Comparison of ENCODE assay signal across 1 cellular context in the genomic region with DNA sequence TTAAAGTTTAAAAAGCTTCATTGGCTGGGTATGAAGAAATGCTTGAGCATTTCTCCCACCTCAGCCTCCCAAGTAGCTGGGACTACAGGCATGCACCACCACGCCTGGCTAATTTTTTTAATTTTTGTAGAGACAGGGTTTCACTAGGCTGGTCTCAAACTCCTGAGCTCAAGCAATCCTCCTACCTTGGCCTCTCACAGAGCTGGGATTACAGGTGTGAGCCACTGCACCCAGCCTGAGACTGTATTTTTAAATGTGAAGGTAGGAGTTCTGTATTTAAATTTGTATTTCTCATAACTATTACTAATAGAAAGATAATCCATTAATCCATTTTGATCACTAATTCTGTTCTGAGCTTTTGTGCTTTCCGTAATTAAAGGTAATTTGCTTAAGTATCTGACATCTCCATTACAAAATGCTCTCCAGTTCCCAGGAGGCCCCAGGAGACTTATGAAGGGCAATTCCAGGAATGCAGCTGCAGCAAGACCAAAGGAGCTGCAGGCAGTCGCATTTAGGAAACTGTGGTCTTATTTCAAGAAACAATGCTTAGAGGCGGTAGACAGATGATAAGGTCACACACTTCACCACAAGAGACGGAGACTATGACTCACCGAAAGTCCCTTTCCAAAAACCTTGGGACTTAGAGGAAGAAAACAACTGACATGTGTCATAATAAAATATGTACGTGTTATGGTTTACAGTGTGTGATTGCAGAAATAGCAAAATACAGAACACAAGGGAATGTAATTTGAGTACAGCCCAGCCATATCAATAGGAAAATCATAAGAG.
TF ChIP-seq lines count a peak whose summit lies in the region.

No MANE protein-coding gene starts in this region.

TF ChIP-seq in K562, 482 proteins besides CTCF, POLR2A, EP300 and RAD21 (continued from another document and continues in another):
- TF ChIP-seq, protein P1, sequence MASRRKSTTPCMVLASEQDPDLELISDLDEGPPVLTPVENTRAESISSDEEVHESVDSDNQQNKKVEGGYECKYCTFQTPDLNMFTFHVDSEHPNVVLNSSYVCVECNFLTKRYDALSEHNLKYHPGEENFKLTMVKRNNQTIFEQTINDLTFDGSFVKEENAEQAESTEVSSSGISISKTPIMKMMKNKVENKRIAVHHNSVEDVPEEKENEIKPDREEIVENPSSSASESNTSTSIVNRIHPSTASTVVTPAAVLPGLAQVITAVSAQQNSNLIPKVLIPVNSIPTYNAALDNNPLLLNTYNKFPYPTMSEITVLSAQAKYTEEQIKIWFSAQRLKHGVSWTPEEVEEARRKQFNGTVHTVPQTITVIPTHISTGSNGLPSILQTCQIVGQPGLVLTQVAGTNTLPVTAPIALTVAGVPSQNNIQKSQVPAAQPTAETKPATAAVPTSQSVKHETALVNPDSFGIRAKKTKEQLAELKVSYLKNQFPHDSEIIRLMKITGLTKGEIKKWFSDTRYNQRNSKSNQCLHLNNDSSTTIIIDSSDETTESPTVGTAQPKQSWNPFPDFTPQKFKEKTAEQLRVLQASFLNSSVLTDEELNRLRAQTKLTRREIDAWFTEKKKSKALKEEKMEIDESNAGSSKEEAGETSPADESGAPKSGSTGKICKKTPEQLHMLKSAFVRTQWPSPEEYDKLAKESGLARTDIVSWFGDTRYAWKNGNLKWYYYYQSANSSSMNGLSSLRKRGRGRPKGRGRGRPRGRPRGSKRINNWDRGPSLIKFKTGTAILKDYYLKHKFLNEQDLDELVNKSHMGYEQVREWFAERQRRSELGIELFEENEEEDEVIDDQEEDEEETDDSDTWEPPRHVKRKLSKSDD (conservative IDR thresholded peaks at IDR 0.05; ENCODE audit: low read length) = no peak
- TF ChIP-seq POLR2G (IDR thresholded peaks at IDR 0.05; ENCODE audit: low read depth, low read length) (no peak), IFI16 (CRISPR knock-in tag; IDR thresholded peaks at IDR 0.05) (no peak), MEF2D (tag; conservative IDR thresholded peaks at IDR 0.05; ENCODE audit: low read depth) (peak; percentile 72), FOXK2 (conservative IDR thresholded peaks at IDR 0.05 in 1 of 2, IDR thresholded peaks at IDR 0.05 in 1 of 2; ENCODE audit: low read depth in 2 of 2) (peak; percentile 91 to 93), ZNF253 (CRISPR knock-in tag; conservative IDR thresholded peaks at IDR 0.05) (no peak), NCOR1 (IDR thresholded peaks at IDR 0.05) (peak; percentile 87), ZNF384 (IDR thresholded peaks at IDR 0.05; ENCODE audit: low read depth, low read length) (no peak), DDX20 (tag; IDR thresholded peaks at IDR 0.05; ENCODE audit: low read depth) (no peak), RAD51 (IDR thresholded peaks at IDR 0.05; ENCODE audit: borderline replicate concordance, low read depth) (no peak), TEAD1 (CRISPR knock-in tag; IDR thresholded peaks at IDR 0.05) (peak in 1 of 2 experiments; percentile 78; a peak in 2 of 4 replicates), SNIP1 (IDR thresholded peaks at IDR 0.05; ENCODE audit: low read depth) (no peak), ATF7 (IDR thresholded peaks at IDR 0.05) (peak; percentile 90), FOXK1 (CRISPR knock-in tag; IDR thresholded peaks at IDR 0.05; ENCODE audit: borderline replicate concordance) (no peak), PYGO2 (tag; IDR thresholded peaks at IDR 0.05) (no peak), ZSCAN29 (IDR thresholded peaks at IDR 0.05) (no peak), MCM2 (IDR thresholded peaks at IDR 0.05; ENCODE audit: low read depth) (no peak), POLR2AphosphoS2 (IDR thresholded peaks at IDR 0.05; ENCODE audit: low read length) (no peak), BMI1 (IDR thresholded peaks at IDR 0.05; ENCODE audit: low read length) (no peak), BACH1 (tag; IDR thresholded peaks at IDR 0.05) (peak; percentile 62; the same call in 1 of the 2 replicates), KDM5B (IDR thresholded peaks at IDR 0.05; ENCODE audit: insufficient replicate concordance, low read depth, low read length) (no peak), KAT7 (CRISPR knock-in tag; IDR thresholded peaks at IDR 0.05; ENCODE audit: borderline replicate concordance) (no peak), ELF2 (CRISPR knock-in tag; IDR thresholded peaks at IDR 0.05) (no peak), MAZ (CRISPR knock-in tag; conservative IDR thresholded peaks at IDR 0.05 in 1 of 2, IDR thresholded peaks at IDR 0.05 in 1 of 2) (0 out of 4 replicates have a peak, but pooled peaks of 1 of the 2 experiments have one; percentile 17), HDAC3 (IDR thresholded peaks at IDR 0.05; ENCODE audit: borderline replicate concordance, partially characterized antibody) (peak; percentile 82), EGR1 (conservative IDR thresholded peaks at IDR 0.05) (no peak), NRF1 (conservative IDR thresholded peaks at IDR 0.05 in 1 of 2, IDR thresholded peaks at IDR 0.05 in 1 of 2) (no peak; a peak in 1 of 4 replicates), ZKSCAN1 (IDR thresholded peaks at IDR 0.05; ENCODE audit: low read depth, low read length) (no peak), HLTF (IDR thresholded peaks at IDR 0.05) (no peak), PPARD (CRISPR knock-in tag; IDR thresholded peaks at IDR 0.05) (no peak), NUFIP1 (IDR thresholded peaks at IDR 0.05; ENCODE audit: partially characterized antibody) (no peak), TGIF2 (CRISPR knock-in tag; IDR thresholded peaks at IDR 0.05) (no peak), ZBED1 (IDR thresholded peaks at IDR 0.05) (no peak), ZNF717 (CRISPR knock-in tag; IDR thresholded peaks at IDR 0.05) (no peak), TFAM (CRISPR knock-in tag; conservative IDR thresholded peaks at IDR 0.05) (no peak), SMAD3 (CRISPR knock-in tag; conservative IDR thresholded peaks at IDR 0.05) (peak; percentile 71; the same call in 1 of the 2 replicates), ZNF79 (CRISPR knock-in tag; IDR thresholded peaks at IDR 0.05; ENCODE audit: low read depth) (no peak)
- TF ChIP-seq, protein P2, sequence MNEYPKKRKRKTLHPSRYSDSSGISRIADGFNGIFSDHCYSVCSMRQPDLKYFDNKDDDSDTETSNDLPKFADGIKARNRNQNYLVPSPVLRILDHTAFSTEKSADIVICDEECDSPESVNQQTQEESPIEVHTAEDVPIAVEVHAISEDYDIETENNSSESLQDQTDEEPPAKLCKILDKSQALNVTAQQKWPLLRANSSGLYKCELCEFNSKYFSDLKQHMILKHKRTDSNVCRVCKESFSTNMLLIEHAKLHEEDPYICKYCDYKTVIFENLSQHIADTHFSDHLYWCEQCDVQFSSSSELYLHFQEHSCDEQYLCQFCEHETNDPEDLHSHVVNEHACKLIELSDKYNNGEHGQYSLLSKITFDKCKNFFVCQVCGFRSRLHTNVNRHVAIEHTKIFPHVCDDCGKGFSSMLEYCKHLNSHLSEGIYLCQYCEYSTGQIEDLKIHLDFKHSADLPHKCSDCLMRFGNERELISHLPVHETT (CRISPR knock-in tag; conservative IDR thresholded peaks at IDR 0.05 in 1 of 2, IDR thresholded peaks at IDR 0.05 in 1 of 2) = no peak
- TF ChIP-seq, protein P3, sequence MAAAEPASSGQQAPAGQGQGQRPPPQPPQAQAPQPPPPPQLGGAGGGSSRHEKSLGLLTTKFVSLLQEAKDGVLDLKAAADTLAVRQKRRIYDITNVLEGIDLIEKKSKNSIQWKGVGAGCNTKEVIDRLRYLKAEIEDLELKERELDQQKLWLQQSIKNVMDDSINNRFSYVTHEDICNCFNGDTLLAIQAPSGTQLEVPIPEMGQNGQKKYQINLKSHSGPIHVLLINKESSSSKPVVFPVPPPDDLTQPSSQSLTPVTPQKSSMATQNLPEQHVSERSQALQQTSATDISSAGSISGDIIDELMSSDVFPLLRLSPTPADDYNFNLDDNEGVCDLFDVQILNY (CRISPR knock-in tag; IDR thresholded peaks at IDR 0.05) = no peak
- TF ChIP-seq, protein P4, sequence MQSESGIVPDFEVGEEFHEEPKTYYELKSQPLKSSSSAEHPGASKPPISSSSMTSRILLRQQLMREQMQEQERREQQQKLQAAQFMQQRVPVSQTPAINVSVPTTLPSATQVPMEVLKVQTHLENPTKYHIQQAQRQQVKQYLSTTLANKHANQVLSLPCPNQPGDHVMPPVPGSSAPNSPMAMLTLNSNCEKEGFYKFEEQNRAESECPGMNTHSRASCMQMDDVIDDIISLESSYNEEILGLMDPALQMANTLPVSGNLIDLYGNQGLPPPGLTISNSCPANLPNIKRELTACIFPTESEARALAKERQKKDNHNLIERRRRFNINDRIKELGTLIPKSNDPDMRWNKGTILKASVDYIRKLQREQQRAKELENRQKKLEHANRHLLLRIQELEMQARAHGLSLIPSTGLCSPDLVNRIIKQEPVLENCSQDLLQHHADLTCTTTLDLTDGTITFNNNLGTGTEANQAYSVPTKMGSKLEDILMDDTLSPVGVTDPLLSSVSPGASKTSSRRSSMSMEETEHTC (IDR thresholded peaks at IDR 0.05) = 0 out of 2 replicates have a peak, but pooled peaks have one; percentile 58
- TF ChIP-seq, protein P5, sequence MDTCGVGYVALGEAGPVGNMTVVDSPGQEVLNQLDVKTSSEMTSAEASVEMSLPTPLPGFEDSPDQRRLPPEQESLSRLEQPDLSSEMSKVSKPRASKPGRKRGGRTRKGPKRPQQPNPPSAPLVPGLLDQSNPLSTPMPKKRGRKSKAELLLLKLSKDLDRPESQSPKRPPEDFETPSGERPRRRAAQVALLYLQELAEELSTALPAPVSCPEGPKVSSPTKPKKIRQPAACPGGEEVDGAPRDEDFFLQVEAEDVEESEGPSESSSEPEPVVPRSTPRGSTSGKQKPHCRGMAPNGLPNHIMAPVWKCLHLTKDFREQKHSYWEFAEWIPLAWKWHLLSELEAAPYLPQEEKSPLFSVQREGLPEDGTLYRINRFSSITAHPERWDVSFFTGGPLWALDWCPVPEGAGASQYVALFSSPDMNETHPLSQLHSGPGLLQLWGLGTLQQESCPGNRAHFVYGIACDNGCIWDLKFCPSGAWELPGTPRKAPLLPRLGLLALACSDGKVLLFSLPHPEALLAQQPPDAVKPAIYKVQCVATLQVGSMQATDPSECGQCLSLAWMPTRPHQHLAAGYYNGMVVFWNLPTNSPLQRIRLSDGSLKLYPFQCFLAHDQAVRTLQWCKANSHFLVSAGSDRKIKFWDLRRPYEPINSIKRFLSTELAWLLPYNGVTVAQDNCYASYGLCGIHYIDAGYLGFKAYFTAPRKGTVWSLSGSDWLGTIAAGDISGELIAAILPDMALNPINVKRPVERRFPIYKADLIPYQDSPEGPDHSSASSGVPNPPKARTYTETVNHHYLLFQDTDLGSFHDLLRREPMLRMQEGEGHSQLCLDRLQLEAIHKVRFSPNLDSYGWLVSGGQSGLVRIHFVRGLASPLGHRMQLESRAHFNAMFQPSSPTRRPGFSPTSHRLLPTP (IDR thresholded peaks at IDR 0.05; ENCODE audit: borderline replicate concordance, extremely low read depth, insufficient read length) = no peak
- TF ChIP-seq, protein P6, sequence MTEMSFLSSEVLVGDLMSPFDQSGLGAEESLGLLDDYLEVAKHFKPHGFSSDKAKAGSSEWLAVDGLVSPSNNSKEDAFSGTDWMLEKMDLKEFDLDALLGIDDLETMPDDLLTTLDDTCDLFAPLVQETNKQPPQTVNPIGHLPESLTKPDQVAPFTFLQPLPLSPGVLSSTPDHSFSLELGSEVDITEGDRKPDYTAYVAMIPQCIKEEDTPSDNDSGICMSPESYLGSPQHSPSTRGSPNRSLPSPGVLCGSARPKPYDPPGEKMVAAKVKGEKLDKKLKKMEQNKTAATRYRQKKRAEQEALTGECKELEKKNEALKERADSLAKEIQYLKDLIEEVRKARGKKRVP (CRISPR knock-in tag; IDR thresholded peaks at IDR 0.05) = 0 out of 2 replicates have a peak, but pooled peaks have one; percentile 17
- TF ChIP-seq, protein P7, sequence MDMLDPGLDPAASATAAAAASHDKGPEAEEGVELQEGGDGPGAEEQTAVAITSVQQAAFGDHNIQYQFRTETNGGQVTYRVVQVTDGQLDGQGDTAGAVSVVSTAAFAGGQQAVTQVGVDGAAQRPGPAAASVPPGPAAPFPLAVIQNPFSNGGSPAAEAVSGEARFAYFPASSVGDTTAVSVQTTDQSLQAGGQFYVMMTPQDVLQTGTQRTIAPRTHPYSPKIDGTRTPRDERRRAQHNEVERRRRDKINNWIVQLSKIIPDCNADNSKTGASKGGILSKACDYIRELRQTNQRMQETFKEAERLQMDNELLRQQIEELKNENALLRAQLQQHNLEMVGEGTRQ (CRISPR knock-in tag; IDR thresholded peaks at IDR 0.05) = no peak
- TF ChIP-seq, protein P8, sequence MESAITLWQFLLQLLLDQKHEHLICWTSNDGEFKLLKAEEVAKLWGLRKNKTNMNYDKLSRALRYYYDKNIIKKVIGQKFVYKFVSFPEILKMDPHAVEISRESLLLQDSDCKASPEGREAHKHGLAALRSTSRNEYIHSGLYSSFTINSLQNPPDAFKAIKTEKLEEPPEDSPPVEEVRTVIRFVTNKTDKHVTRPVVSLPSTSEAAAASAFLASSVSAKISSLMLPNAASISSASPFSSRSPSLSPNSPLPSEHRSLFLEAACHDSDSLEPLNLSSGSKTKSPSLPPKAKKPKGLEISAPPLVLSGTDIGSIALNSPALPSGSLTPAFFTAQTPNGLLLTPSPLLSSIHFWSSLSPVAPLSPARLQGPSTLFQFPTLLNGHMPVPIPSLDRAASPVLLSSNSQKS (CRISPR knock-in tag; IDR thresholded peaks at IDR 0.05) = no peak
- TF ChIP-seq, protein P9, sequence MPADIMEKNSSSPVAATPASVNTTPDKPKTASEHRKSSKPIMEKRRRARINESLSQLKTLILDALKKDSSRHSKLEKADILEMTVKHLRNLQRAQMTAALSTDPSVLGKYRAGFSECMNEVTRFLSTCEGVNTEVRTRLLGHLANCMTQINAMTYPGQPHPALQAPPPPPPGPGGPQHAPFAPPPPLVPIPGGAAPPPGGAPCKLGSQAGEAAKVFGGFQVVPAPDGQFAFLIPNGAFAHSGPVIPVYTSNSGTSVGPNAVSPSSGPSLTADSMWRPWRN (IDR thresholded peaks at IDR 0.05; ENCODE audit: low read depth) = peak; percentile 77; the same call in 1 of the 2 replicates
- TF ChIP-seq, protein P10, sequence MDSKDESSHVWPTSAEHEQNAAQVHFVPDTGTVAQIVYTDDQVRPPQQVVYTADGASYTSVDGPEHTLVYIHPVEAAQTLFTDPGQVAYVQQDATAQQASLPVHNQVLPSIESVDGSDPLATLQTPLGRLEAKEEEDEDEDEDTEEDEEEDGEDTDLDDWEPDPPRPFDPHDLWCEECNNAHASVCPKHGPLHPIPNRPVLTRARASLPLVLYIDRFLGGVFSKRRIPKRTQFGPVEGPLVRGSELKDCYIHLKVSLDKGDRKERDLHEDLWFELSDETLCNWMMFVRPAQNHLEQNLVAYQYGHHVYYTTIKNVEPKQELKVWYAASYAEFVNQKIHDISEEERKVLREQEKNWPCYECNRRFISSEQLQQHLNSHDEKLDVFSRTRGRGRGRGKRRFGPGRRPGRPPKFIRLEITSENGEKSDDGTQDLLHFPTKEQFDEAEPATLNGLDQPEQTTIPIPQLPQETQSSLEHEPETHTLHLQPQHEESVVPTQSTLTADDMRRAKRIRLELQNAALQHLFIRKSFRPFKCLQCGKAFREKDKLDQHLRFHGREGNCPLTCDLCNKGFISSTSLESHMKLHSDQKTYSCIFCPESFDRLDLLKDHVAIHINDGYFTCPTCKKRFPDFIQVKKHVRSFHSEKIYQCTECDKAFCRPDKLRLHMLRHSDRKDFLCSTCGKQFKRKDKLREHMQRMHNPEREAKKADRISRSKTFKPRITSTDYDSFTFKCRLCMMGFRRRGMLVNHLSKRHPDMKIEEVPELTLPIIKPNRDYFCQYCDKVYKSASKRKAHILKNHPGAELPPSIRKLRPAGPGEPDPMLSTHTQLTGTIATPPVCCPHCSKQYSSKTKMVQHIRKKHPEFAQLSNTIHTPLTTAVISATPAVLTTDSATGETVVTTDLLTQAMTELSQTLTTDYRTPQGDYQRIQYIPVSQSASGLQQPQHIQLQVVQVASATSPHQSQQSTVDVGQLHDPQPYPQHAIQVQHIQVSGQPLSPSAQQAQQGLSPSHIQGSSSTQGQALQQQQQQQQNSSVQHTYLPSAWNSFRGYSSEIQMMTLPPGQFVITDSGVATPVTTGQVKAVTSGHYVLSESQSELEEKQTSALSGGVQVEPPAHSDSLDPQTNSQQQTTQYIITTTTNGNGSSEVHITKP (IDR thresholded peaks at IDR 0.05; ENCODE audit: partially characterized antibody) = no peak
